In genomic region chr2:121873870-121874269, GRCh38 we compare ENCODE assay signal across 16 cellular contexts.
A peak's percentile ranks its signal among the peaks of the same experiment; 100 is the strongest.
DNase-seq lines count a peak whose midpoint lies in the region; ATAC-seq, FAIRE-seq and TF ChIP-seq lines count a peak whose summit lies in the region.
"Had no signal": no experiment of that assay in that cellular context is flagged by ENCODE, and none has a peak within 500 bp of the region (broad histone marks: within the 10 kb centered on the region; RNA-seq: fewer than 3 reads in every experiment).

No MANE protein-coding gene starts in this region.

- DNase-seq in NCI-H345 (lab: John Stamatoyannopoulos, UW) (peak; percentile 64), NCI-H345 treated with DMSO at 0.1 percent for 48 hours (lab: John Stamatoyannopoulos, UW; ENCODE audit: unreplicated experiment) (no peak), ecto neural progenitor cell (ENCODE audit: low spot score) (peak; percentile 71), kidney (peak; percentile 50), retina (peak; percentile 57)
- no peak for DNase-seq in stimulated activated CD4-positive, alpha-beta T cell treated with anti-CD3 and anti-CD28 coated beads, Interleukin-4, amount 100 ng/mL, for 24 hours
- DNase-seq: Caco-2; CD8-positive, alpha-beta memory T cell; DND-41; GF-D8; GM23248 had no signal

- no peak overlapping the region for H3K9ac ChIP-seq in kidney (ENCODE audit: low read length in 2 of 2)
- H3K9ac ChIP-seq: GM23248 had no signal

- H3K27ac ChIP-seq in kidney (ENCODE audit: low read depth in 2 of 2, low read length in 2 of 2): no peak overlapping the region
- H3K27ac ChIP-seq: 22Rv1, GM23248 had no signal

- no peak for ATAC-seq in HG03280 (IDR thresholded peaks at IDR 0.05; ENCODE audit: unreplicated experiment)
- ATAC-seq in GM21619 (IDR thresholded peaks at IDR 0.05; ENCODE audit: unreplicated experiment): no peak

- H3K9me3 ChIP-seq in kidney (ENCODE audit: control insufficient read depth in 1 of 2, low read length in 2 of 2): no peaks in the 10 kb centered on the region
- H3K9me3 ChIP-seq: Caco-2, HAP-1 had no signal

- H3K4me1 ChIP-seq in kidney (ENCODE audit: control insufficient read depth in 1 of 2, insufficient read depth in 1 of 2, low read depth in 1 of 2, low read length in 2 of 2): no peaks in the 10 kb centered on the region
- H3K4me1 ChIP-seq: Caco-2, HAP-1 had no signal

- no peak overlapping the region for H3K4me3 ChIP-seq in kidney (ENCODE audit: low read length in 2 of 2)
- H3K4me3 ChIP-seq: GM23248, HAP-1 had no signal

- no peaks in the 10 kb centered on the region for H3K36me3 ChIP-seq in kidney (ENCODE audit: control insufficient read depth in 1 of 2, insufficient read depth in 2 of 2, low read length in 2 of 2)
- H3K36me3 ChIP-seq: HAP-1 had no signal

- no peak for TF ChIP-seq CTCF in kidney (IDR thresholded peaks at IDR 0.05; ENCODE audit: borderline replicate concordance, extremely low read depth, insufficient read depth)

- intact Hi-C loops in kidney (cut with DNase I): no loop called here

- FAIRE-seq in kidney (lab: Jason Lieb, UNC): no peak
- FAIRE-seq: HTR-8/SVneo had no signal

Comparison
In these comparisons a context has a peak if more than half of its experiments do, and no peak if none do; other contexts are left out.
1. DNase-seq: peak in NCI-H345 (single experiment), ecto neural progenitor cell (single experiment), kidney (single experiment) and retina (single experiment); none in NCI-H345 treated with DMSO at 0.1 percent for 48 hours (single experiment) and stimulated activated CD4-positive, alpha-beta T cell treated with anti-CD3 and anti-CD28 coated beads, Interleukin-4, amount 100 ng/mL, for 24 hours (single experiment).